ENCODE assay signal across 15 cellular contexts in the genomic region with DNA sequence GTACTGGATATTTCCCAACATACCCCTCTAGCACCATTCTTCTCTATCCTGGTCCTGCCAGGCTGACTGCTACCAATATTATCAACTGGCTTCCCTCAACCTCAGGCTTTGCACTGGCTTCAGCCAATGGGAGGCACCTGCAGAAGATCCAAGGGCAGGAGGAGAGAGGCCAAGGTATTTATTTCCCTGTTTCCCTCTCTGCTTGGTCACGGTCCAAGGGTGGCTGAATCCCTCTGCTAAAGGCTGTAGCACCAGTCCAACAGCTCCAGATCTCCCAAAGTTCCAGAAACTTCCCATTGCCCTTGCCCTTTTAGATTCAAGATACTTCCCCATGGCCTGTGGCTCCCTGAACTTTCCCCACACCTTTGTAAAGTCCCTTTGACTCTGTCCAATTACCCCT.
"Had no signal": no experiment of that assay in that cellular context is flagged by ENCODE, and none has a peak within 500 bp of the region (broad histone marks: within the 10 kb centered on the region; RNA-seq: fewer than 3 reads in every experiment).

No MANE protein-coding gene starts in this region.

- H3K4me1 ChIP-seq: vagina had no signal

- H3K4me1 Mint-ChIP-seq: naive thymus-derived CD4-positive, alpha-beta T cell had no signal

- ATAC-seq: left lobe of liver; naive thymus-derived CD4-positive, alpha-beta T cell; sciatic nerve had no signal

- H3K4me3 ChIP-seq: coronary artery, hepatocyte, upper lobe of left lung, vagina had no signal

- H3K36me3 ChIP-seq: neutrophil, upper lobe of left lung, vagina had no signal

- H3K36me3 Mint-ChIP-seq: naive thymus-derived CD4-positive, alpha-beta T cell had no signal

- H3K9me3 Mint-ChIP-seq: nephron progenitor cell had no signal

- H3K9me3 ChIP-seq: neutrophil, upper lobe of left lung, vagina had no signal

- DNase-seq: effector CD8-positive, alpha-beta T cell; foreskin melanocyte; head of caudate nucleus; mammary epithelial cell; naive thymus-derived CD4-positive, alpha-beta T cell; nephron progenitor cell; stimulated activated CD4-positive, alpha-beta T cell treated with anti-CD3 and anti-CD28 coated beads, Interleukin-12 subunit alpha, Interleukin-12 subunit beta, amount 100 ng/mL, for 4 hours; stimulated activated naive CD4-positive, alpha-beta T cell had no signal

- H3K27ac ChIP-seq: coronary artery, hepatocyte, neutrophil, upper lobe of left lung, vagina had no signal

- H3K27me3 ChIP-seq: hepatocyte, upper lobe of left lung, vagina had no signal

- H3K4me3 Mint-ChIP-seq: naive thymus-derived CD4-positive, alpha-beta T cell; nephron progenitor cell had no signal

- H3K27ac Mint-ChIP-seq: naive thymus-derived CD4-positive, alpha-beta T cell; nephron progenitor cell had no signal
